In the genomic region with DNA sequence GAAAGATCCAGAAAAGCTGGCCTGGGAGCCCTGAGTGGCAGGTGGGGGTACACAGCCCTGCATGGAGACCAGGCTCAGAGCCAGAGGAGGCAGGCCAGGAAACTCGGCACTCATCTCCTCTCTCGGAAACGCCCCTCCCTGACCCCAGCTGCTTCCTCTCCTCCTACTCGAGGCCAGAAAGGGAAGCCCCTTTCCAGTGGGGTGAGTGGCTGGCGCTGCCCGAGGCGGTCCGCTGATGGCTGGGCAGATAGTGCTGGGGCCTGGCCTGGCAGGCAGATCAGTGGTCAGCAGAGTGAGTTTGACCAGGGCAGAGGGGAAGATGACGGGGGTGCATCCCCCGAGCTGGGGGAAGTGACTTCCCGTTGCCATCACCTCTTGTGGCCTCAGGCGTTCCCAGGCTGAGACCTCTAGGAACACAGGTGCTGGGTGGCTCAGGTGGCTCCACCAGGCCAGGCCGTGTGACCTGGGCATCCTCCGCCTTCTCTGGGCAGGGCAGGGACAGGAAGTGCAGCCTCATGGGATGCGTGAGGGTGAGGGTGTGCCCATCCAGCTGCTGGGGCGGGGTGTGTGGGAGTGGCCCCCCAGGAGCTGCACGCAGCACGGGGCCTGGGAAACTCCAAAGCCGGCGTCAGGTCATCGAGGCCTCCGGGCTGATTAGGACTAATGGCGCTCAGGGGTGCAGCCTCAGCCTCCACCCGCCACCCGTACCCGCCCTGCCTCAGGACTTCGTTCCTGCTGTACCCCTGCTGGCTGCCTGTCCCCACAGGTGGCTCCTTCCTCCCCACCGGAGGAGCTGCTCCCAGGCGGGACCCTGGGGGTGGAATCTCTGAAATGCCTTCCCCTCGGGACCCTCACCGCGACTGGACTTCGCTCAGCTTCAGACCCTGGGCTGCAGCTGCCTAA, we compare ENCODE assay signal across 8 cellular contexts.
A peak's percentile ranks its signal among the peaks of the same experiment; 100 is the strongest.
DNase-seq lines count a peak whose midpoint lies in the region; ATAC-seq and TF ChIP-seq lines count a peak whose summit lies in the region.

No MANE protein-coding gene starts in this region.

- no peak overlapping the region for H3K4me3 ChIP-seq in choroid plexus epithelial cell (ENCODE audit: low read depth, low read length)
- H3K4me3 ChIP-seq in muscle layer of duodenum (ENCODE audit: low read depth in 1 of 2, low read length in 2 of 2) = peak overlapping the region; percentile 39 to 49

- DNase-seq in SKM-1 (lab: John Stamatoyannopoulos, UW; ENCODE audit: unreplicated experiment) (peak; percentile 64), choroid plexus epithelial cell (ENCODE audit: low read depth) (peak; percentile 42), NCI-H128 (lab: John Stamatoyannopoulos, UW; ENCODE audit: unreplicated experiment) (no peak), NCI-H146 treated with DMSO at 0.1 percent for 48 hours (lab: John Stamatoyannopoulos, UW; ENCODE audit: unreplicated experiment) (no peak)

- no peaks in the 10 kb centered on the region for H3K9me3 ChIP-seq in muscle layer of duodenum (ENCODE audit: control insufficient read depth in 1 of 2, low read length in 2 of 2)

- peak; percentile 45 for TF ChIP-seq POLR2A in GM18505 (IDR thresholded peaks at IDR 0.05; ENCODE audit: borderline replicate concordance, extremely low read depth, insufficient read depth, insufficient read length)

- H3K4me1 ChIP-seq in muscle layer of duodenum (ENCODE audit: control insufficient read depth in 1 of 2, insufficient read depth in 2 of 2, low read length in 2 of 2) = peaks cover 17 to 71% of the 10 kb centered on the region in 2 donors

- H3K27ac ChIP-seq in muscle layer of duodenum (ENCODE audit: low read length) = peak overlapping the region; percentile 72

- no peaks in the 10 kb centered on the region for H3K27me3 ChIP-seq in muscle layer of duodenum (ENCODE audit: low read depth, low read length)

- TF ChIP-seq CTCF in choroid plexus epithelial cell (conservative IDR thresholded peaks at IDR 0.05; ENCODE audit: low read depth, low read length) = no peak

- H3K36me3 ChIP-seq in muscle layer of duodenum (ENCODE audit: control insufficient read depth in 1 of 2, insufficient read depth in 2 of 2, low read length in 2 of 2) = no peaks in the 10 kb centered on the region

- peak; percentile 38 for ATAC-seq in GM18505 (IDR thresholded peaks at IDR 0.05; ENCODE audit: unreplicated experiment)
- peak; percentile 56 for ATAC-seq in HG02938 (IDR thresholded peaks at IDR 0.05; ENCODE audit: unreplicated experiment)
- ATAC-seq in GM18517 (IDR thresholded peaks at IDR 0.05; ENCODE audit: unreplicated experiment) = no peak

Comparison
In these comparisons a context has a peak if more than half of its experiments do, and no peak if none do; other contexts are left out.
1. DNase-seq: peak in SKM-1 (single experiment) and choroid plexus epithelial cell (single experiment); none in NCI-H128 (single experiment) and NCI-H146 treated with DMSO at 0.1 percent for 48 hours (single experiment).